32 cellular contexts compared by ENCODE assay signal in the genomic region with DNA sequence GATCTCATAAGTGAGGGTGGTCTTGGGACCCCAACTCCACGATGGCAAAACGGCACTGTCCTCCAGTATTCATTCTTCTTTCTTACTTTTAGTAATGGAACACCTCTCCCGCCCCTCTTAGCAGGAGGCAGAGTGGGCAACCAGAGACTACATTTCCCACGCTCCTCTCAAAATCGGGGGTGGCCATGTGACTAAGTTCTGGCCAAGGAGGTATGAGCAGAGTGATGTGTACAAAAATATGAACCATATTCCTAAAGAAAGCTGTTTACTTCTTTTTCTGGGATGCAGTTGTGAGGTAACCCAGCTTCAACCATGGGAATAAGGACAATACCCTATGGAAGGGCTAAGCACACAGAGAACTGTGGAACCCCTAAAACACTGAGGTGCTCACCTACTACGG.
"Had no signal": no experiment of that assay in that cellular context is flagged by ENCODE, and none has a peak within 500 bp of the region (broad histone marks: within the 10 kb centered on the region; RNA-seq: fewer than 3 reads in every experiment).

No MANE protein-coding gene starts in this region.

- ATAC-seq: left colon; lower lobe of right lung; mucosa of descending colon; natural killer cell treated with Interleukin-12 subunit alpha and Interleukin-12 subunit beta and Interleukin-15 and Interleukin-18, amount 100 ng/mL, for 72 hours; sciatic nerve; stimulated activated effector memory CD8-positive, alpha-beta T cell treated with anti-CD3 and anti-CD28 coated beads, Interleukin-12 subunit alpha, Interleukin-12 subunit beta, amount 100 ng/mL, for 72 hours had no signal

- H3K9me3 ChIP-seq: adrenal gland, lower lobe of right lung, mucosa of descending colon, neutrophil, upper lobe of left lung had no signal

- H3K9me3 Mint-ChIP-seq: activated CD4-positive, alpha-beta memory T cell treated with anti-CD3 and anti-CD28 coated beads for 36 hours; activated CD4-positive, alpha-beta T cell treated with anti-CD3 and anti-CD28 coated beads, Interleukin-2, amount 10 ng/mL, durations not matched to agents 24 days and 14 days; activated naive CD4-positive, alpha-beta T cell treated with anti-CD3 and anti-CD28 coated beads for 36 hours; activated naive CD8-positive, alpha-beta T cell treated with anti-CD3 and anti-CD28 coated beads for 36 hours; activated T-helper 1 cell treated with anti-CD3 and anti-CD28 coated beads, Interleukin-12 subunit alpha, Interleukin-12 subunit beta, Interleukin-2, Interleukin-4 antibody, amounts not matched to agents 30 ng/mL and 10 ng/mL and 1 ng/mL, durations not matched to agents 14 hours and 24 hours and 36 hours; brain; natural killer cell treated with Interleukin-12 subunit alpha and Interleukin-12 subunit beta and Interleukin-15 and Interleukin-18, amount 100 ng/mL, for 72 hours; stimulated activated effector memory CD8-positive, alpha-beta T cell treated with anti-CD3 and anti-CD28 coated beads, Interleukin-12 subunit alpha, Interleukin-12 subunit beta, amount 100 ng/mL, for 72 hours; stimulated activated naive CD8-positive, alpha-beta T cell treated with anti-CD3 and anti-CD28 coated beads, Interleukin-15, Interleukin-2, amounts not matched to agents 100 ng/mL and 50 ng/mL, for 24 hours; T-helper 1 cell treated with Interleukin-12 subunit alpha and Interleukin-12 subunit beta and Interleukin-4 antibody, amounts not matched to agents 30 μg/mL and 1 μg/mL, for 36 hours had no signal

- H3K4me2 ChIP-seq: hepatocyte had no signal

- H3K36me3 Mint-ChIP-seq: natural killer cell treated with Interleukin-12 subunit alpha and Interleukin-12 subunit beta and Interleukin-15 and Interleukin-18, amount 100 ng/mL, for 72 hours; stimulated activated effector memory CD8-positive, alpha-beta T cell treated with anti-CD3 and anti-CD28 coated beads, Interleukin-12 subunit alpha, Interleukin-12 subunit beta, amount 100 ng/mL, for 72 hours had no signal

- H2AFZ ChIP-seq: hepatocyte had no signal

- H3K27ac ChIP-seq: cardiac muscle cell, hepatocyte, lower lobe of right lung, neutrophil, WERI-Rb-1 had no signal

- H3K27me3 ChIP-seq: adrenal gland, cardiac muscle cell, hepatocyte, neutrophil, upper lobe of left lung had no signal

- FAIRE-seq: frontal cortex, small intestine had no signal

- H3K4me3 Mint-ChIP-seq: activated CD4-positive, alpha-beta memory T cell treated with anti-CD3 and anti-CD28 coated beads for 36 hours; activated CD4-positive, alpha-beta T cell treated with anti-CD3 and anti-CD28 coated beads, Interleukin-2, amount 10 ng/mL, durations not matched to agents 24 days and 14 days; activated naive CD4-positive, alpha-beta T cell treated with anti-CD3 and anti-CD28 coated beads for 36 hours; activated naive CD8-positive, alpha-beta T cell treated with anti-CD3 and anti-CD28 coated beads for 36 hours; activated T-helper 1 cell treated with anti-CD3 and anti-CD28 coated beads, Interleukin-12 subunit alpha, Interleukin-12 subunit beta, Interleukin-2, Interleukin-4 antibody, amounts not matched to agents 30 ng/mL and 10 ng/mL and 1 ng/mL, durations not matched to agents 14 hours and 24 hours and 36 hours; brain; natural killer cell treated with Interleukin-12 subunit alpha and Interleukin-12 subunit beta and Interleukin-15 and Interleukin-18, amount 100 ng/mL, for 72 hours; stimulated activated effector memory CD8-positive, alpha-beta T cell treated with anti-CD3 and anti-CD28 coated beads, Interleukin-12 subunit alpha, Interleukin-12 subunit beta, amount 100 ng/mL, for 72 hours; stimulated activated naive CD8-positive, alpha-beta T cell treated with anti-CD3 and anti-CD28 coated beads, Interleukin-15, Interleukin-2, amounts not matched to agents 100 ng/mL and 50 ng/mL, for 24 hours; T-helper 1 cell treated with Interleukin-12 subunit alpha and Interleukin-12 subunit beta and Interleukin-4 antibody, amounts not matched to agents 30 μg/mL and 1 μg/mL, for 36 hours had no signal

- H3K4me3 ChIP-seq: adrenal gland, cardiac muscle cell, hepatocyte, lower lobe of right lung, mucosa of descending colon, upper lobe of left lung had no signal

- H3K27ac Mint-ChIP-seq: activated CD4-positive, alpha-beta memory T cell treated with anti-CD3 and anti-CD28 coated beads for 36 hours; activated CD4-positive, alpha-beta T cell treated with anti-CD3 and anti-CD28 coated beads, Interleukin-2, amount 10 ng/mL, durations not matched to agents 24 days and 14 days; activated naive CD4-positive, alpha-beta T cell treated with anti-CD3 and anti-CD28 coated beads for 36 hours; activated naive CD8-positive, alpha-beta T cell treated with anti-CD3 and anti-CD28 coated beads for 36 hours; activated T-helper 1 cell treated with anti-CD3 and anti-CD28 coated beads, Interleukin-12 subunit alpha, Interleukin-12 subunit beta, Interleukin-2, Interleukin-4 antibody, amounts not matched to agents 30 ng/mL and 10 ng/mL and 1 ng/mL, durations not matched to agents 14 hours and 24 hours and 36 hours; brain; natural killer cell treated with Interleukin-12 subunit alpha and Interleukin-12 subunit beta and Interleukin-15 and Interleukin-18, amount 100 ng/mL, for 72 hours; stimulated activated effector memory CD8-positive, alpha-beta T cell treated with anti-CD3 and anti-CD28 coated beads, Interleukin-12 subunit alpha, Interleukin-12 subunit beta, amount 100 ng/mL, for 72 hours; stimulated activated naive CD8-positive, alpha-beta T cell treated with anti-CD3 and anti-CD28 coated beads, Interleukin-15, Interleukin-2, amounts not matched to agents 100 ng/mL and 50 ng/mL, for 24 hours; T-helper 1 cell treated with Interleukin-12 subunit alpha and Interleukin-12 subunit beta and Interleukin-4 antibody, amounts not matched to agents 30 μg/mL and 1 μg/mL, for 36 hours had no signal

- H3K36me3 ChIP-seq: adrenal gland, cardiac muscle cell, lower lobe of right lung, neutrophil, upper lobe of left lung had no signal

- H3K27me3 Mint-ChIP-seq: activated CD4-positive, alpha-beta memory T cell treated with anti-CD3 and anti-CD28 coated beads for 36 hours; activated CD4-positive, alpha-beta T cell treated with anti-CD3 and anti-CD28 coated beads, Interleukin-2, amount 10 ng/mL, durations not matched to agents 24 days and 14 days; activated naive CD8-positive, alpha-beta T cell treated with anti-CD3 and anti-CD28 coated beads for 36 hours; brain; natural killer cell treated with Interleukin-12 subunit alpha and Interleukin-12 subunit beta and Interleukin-15 and Interleukin-18, amount 100 ng/mL, for 72 hours; stimulated activated naive CD8-positive, alpha-beta T cell treated with anti-CD3 and anti-CD28 coated beads, Interleukin-15, Interleukin-2, amounts not matched to agents 100 ng/mL and 50 ng/mL, for 24 hours had no signal

- DNase-seq: activated CD4-positive, alpha-beta memory T cell treated with anti-CD3 and anti-CD28 coated beads for 36 hours; activated CD4-positive, alpha-beta T cell treated with anti-CD3 and anti-CD28 coated beads, Interleukin-2, amount 10 ng/mL, durations not matched to agents 24 days and 14 days; activated CD4-positive, CD25-positive, alpha-beta regulatory T cell treated with anti-CD3 and anti-CD28 coated beads, Interleukin-2, amount 50 U/mL, for 72 hours; activated CD8-positive, alpha-beta memory T cell treated with anti-CD3 and anti-CD28 coated beads, Interleukin-2, amount 50 U/mL, for 4 hours; activated effector memory CD4-positive, alpha-beta T cell treated with anti-CD3 and anti-CD28 coated beads, Interleukin-2, amount 50 U/mL, for 16 hours; activated naive CD4-positive, alpha-beta T cell treated with anti-CD3 and anti-CD28 coated beads for 36 hours; activated naive CD8-positive, alpha-beta T cell treated with anti-CD3 and anti-CD28 coated beads for 36 hours; activated T-cell treated with anti-CD3 and anti-CD28 coated beads, Interleukin-2, amount 50 U/mL, for 1 hour; aorta; cortex of kidney; islet precursor cell; left colon; lower lobe of right lung; mucosa of descending colon; small intestine; stimulated activated CD4-positive, alpha-beta T cell treated with anti-CD3 and anti-CD28 coated beads, Interleukin-4, amount 100 ng/mL, for 24 hours; SW 1271; T-helper 9 cell; upper lobe of left lung; WERI-Rb-1 had no signal
